Comparison of ENCODE assay signal across 8 cellular contexts in genomic region chr14:50830932-50831703, GRCh38. TPM values are rescaled to one million over a fixed set of nuclear protein-coding genes. Genes with fewer than 3 reads are reported as not detected.
DNase-seq lines count a peak whose midpoint lies in the region; ATAC-seq and TF ChIP-seq lines count a peak whose summit lies in the region.

TSS of gene NIN (minus strand) at chr14:50831162. CDS start at chr14:50822056, 9,106 bp downstream.

- peaks cover 41% of the 10 kb centered on the region for H3K4me1 ChIP-seq in neuron (ENCODE audit: insufficient read depth, low read length)
- H3K4me1 ChIP-seq in suprapubic skin: peaks cover 23% of the 10 kb centered on the region

- DNase-seq in DMS79 treated with DMSO at 0.1 percent for 48 hours (lab: John Stamatoyannopoulos, UW) (peak; percentile 67), KBM-7 (peak; percentile 77), SHP77 (lab: John Stamatoyannopoulos, UW) (peak; percentile 48 to 85), activated gamma-delta T cell treated with Interleukin-2 at 50 U/mL for 16 hours (peak; percentile 69), foreskin melanocyte (peak; percentile 67), suprapubic skin (ENCODE audit: low spot score in 2 of 2) (peak; percentile 80 to 88)

- no peak for TF ChIP-seq EP300 in suprapubic skin (IDR thresholded peaks at IDR 0.05)

- H3K4me3 ChIP-seq in neuron (ENCODE audit: low read length) (peak within 1 kb of the TSS; percentile 79), suprapubic skin (peak within 1 kb of the TSS; percentile 73)

- no peaks in the 10 kb centered on the region for H3K27me3 ChIP-seq in neuron (ENCODE audit: insufficient read depth, low read length)
- H3K27me3 ChIP-seq in suprapubic skin: no peaks in the 10 kb centered on the region

- in situ Hi-C loops in KBM-7 (cut with MboI; ENCODE audit: low pct_unique_long_range_greater_than_20kb, low sequenced_read_pairs): no loop called here

- H3K36me3 ChIP-seq in neuron (ENCODE audit: insufficient read depth, low read length) (no peaks in the 10 kb centered on the region), suprapubic skin (no peaks in the 10 kb centered on the region)

- under 1% methylated on average over 37 of the region's 96 CpGs for WGBS in suprapubic skin

- TF ChIP-seq CTCF in suprapubic skin (IDR thresholded peaks at IDR 0.05): no peak

- no peaks in the 10 kb centered on the region for H3K9me3 ChIP-seq in neuron (ENCODE audit: low read length)
- H3K9me3 ChIP-seq in suprapubic skin: no peaks in the 10 kb centered on the region

- TF ChIP-seq POLR2A in suprapubic skin (IDR thresholded peaks at IDR 0.05): peak in 1 of 2 donors; percentile 59

- H3K27ac ChIP-seq in suprapubic skin: peak within 1 kb of the TSS; percentile 90

- H2AFZ ChIP-seq in neuron (ENCODE audit: low read depth, low read length): peak within 1 kb of the TSS; percentile 70

- ATAC-seq in GM21619 (IDR thresholded peaks at IDR 0.05; ENCODE audit: unreplicated experiment): peak; percentile 73

RNA-seq across cellular contexts. Expression of gene NIN, which starts in this region (rescaled TPM):
- total RNA-seq in suprapubic skin: 10 to 100 TPM; 22.7 to 48.2 (median 36.8) TPM

Comparison
In these comparisons a context has a peak if more than half of its experiments do, and no peak if none do; other contexts are left out.
1. Peak in every context shown above with its lines: DNase-seq, ATAC-seq, H3K4me3 ChIP-seq and H3K27ac ChIP-seq.